ENCODE assay signal across 7 cellular contexts in genomic region chr18:60015826-60016225, GRCh38.
DNase-seq lines count a peak whose midpoint lies in the region; ATAC-seq, FAIRE-seq and TF ChIP-seq lines count a peak whose summit lies in the region.
"Not testable (repeated sequence)": the region's sequence is repeated elsewhere in the genome, so short reads cannot be mapped to it uniquely, and the experiment has no call there.

No MANE protein-coding gene starts in this region.

- not testable (repeated sequence) for H3K9ac ChIP-seq in PC-3 (ENCODE audit: low read length)

- BruUV-seq in PC-3 (replicated peaks; lab: Mats Ljungman, UMichigan) = not testable (repeated sequence)

- H2AFZ ChIP-seq in PC-3 (ENCODE audit: low read length) = not testable (repeated sequence)

- FAIRE-seq in pancreas (lab: Jason Lieb, UNC) = peak; percentile 26

- peaks cover 26% of the 10 kb centered on the region for H3K4me1 ChIP-seq in PC-3 (ENCODE audit: insufficient read depth, low read length)
- H3K4me1 ChIP-seq in pancreas = not testable (repeated sequence)

- H3F3A ChIP-seq in PC-3 (ENCODE audit: low read length, unreplicated experiment) = not testable (repeated sequence)

- not testable (repeated sequence) for H3K9me3 ChIP-seq in PC-3 (ENCODE audit: low read length); pancreas

- POLR2A ChIA-PET in PC-3 (lab: Charles Lee; ENCODE audit: unreplicated experiment) = not testable (repeated sequence)

- H3K4me3 ChIP-seq in AG10803 (ENCODE audit: low read length); PC-3 (ENCODE audit: low read length); epithelial cell of esophagus (ENCODE audit: low read length); fibroblast of mammary gland (ENCODE audit: control insufficient read depth, low read depth, low read length); pancreas: not testable (repeated sequence)

- H3K9me2 ChIP-seq in PC-3 (replicated peaks; ENCODE audit: low read length) = not testable (repeated sequence)

- intact Hi-C loops in PC-3 (cut with micrococcal nuclease); pancreas (cut with DNase I): not testable (repeated sequence)

- CTCF ChIA-PET in PC-3 (lab: Charles Lee) = interaction anchor here (0.7 kb wide), 1 partner anchor 118 kb away, joined by 3 read pairs; no protein-coding TSS in a partner anchor

- ATAC-seq in PC-3, pancreas: not testable (repeated sequence)

- H3K4me2 ChIP-seq in PC-3 (ENCODE audit: low read length) = not testable (repeated sequence)

- not testable (repeated sequence) for H3K36me3 ChIP-seq in PC-3 (ENCODE audit: low read depth, low read length); pancreas

- not testable (repeated sequence) for TF ChIP-seq CTCF in AG10803 (conservative IDR thresholded peaks at IDR 0.05; ENCODE audit: low read length); PC-3 (conservative IDR thresholded peaks at IDR 0.05; ENCODE audit: low read depth, low read length); epithelial cell of esophagus (IDR thresholded peaks at IDR 0.05; ENCODE audit: insufficient read depth, low read depth, low read length, missing control alignments); fibroblast of mammary gland (conservative IDR thresholded peaks at IDR 0.05; ENCODE audit: control insufficient read depth, insufficient read depth, low read depth, low read length); pancreas (IDR thresholded peaks at IDR 0.05)

- H3K27ac ChIP-seq in PC-3 (ENCODE audit: low read length); pancreas: not testable (repeated sequence)

- H3K79me2 ChIP-seq in PC-3 (ENCODE audit: low read length) = not testable (repeated sequence)

- not testable (repeated sequence) for H4K20me1 ChIP-seq in PC-3 (ENCODE audit: low read length)

- DNase-seq in AG10803 (ENCODE audit: low read depth) (peak; percentile 7), HCEC 1CT (peak; percentile 53), PC-3 (peak; percentile 71), amniotic epithelial cell (ENCODE audit: low read depth) (peak; percentile 31), epithelial cell of esophagus (ENCODE audit: low read depth) (peak; percentile 62), fibroblast of mammary gland (ENCODE audit: low read depth) (peak; percentile 12)
- not testable (repeated sequence) for DNase-seq in pancreas

- not testable (repeated sequence) for H3K27me3 ChIP-seq in PC-3 (ENCODE audit: low read length); pancreas
